Comparison of ENCODE assay signal across 32 cellular contexts in genomic region chr1:170917373-170917772, GRCh38. TPM values are rescaled to one million over a fixed set of nuclear protein-coding genes. Genes with fewer than 3 reads are reported as not detected.
DNase-seq lines count a peak whose midpoint lies in the region; ATAC-seq, FAIRE-seq and TF ChIP-seq lines count a peak whose summit lies in the region.
"Had no signal": no experiment of that assay in that cellular context is flagged by ENCODE, and none has a peak within 500 bp of the region (broad histone marks: within the 10 kb centered on the region; RNA-seq: fewer than 3 reads in every experiment).

No MANE protein-coding gene starts in this region.

- H2BK120ac ChIP-seq in H9 (ENCODE audit: low read depth, low read length, poor library complexity, severe bottlenecking) (no peak overlapping the region), mesenchymal stem cell (ENCODE audit: low read depth, low read length) (no peak overlapping the region)

- dilution Hi-C loops in mammary epithelial cell (cut with HindIII; ENCODE audit: low sequenced_read_pairs) = no loop called here

- H3K4me3 Mint-ChIP-seq in H9 = no peak overlapping the region
- no peak overlapping the region for H3K4me3 Mint-ChIP-seq in activated CD4-positive, alpha-beta T cell treated with anti-CD3 and anti-CD28 coated beads, Interleukin-2, amount 10 ng/mL, durations not matched to agents 24 days and 14 days
- H3K4me3 Mint-ChIP-seq: CD14-positive monocyte; CD4-positive, alpha-beta memory T cell; CD4-positive, CD25-positive, alpha-beta regulatory T cell; CD8-positive, alpha-beta memory T cell had no signal

- H3K14ac ChIP-seq in H9 (ENCODE audit: insufficient read depth, low read length) = no peak overlapping the region
- H3K14ac ChIP-seq in mesenchymal stem cell (ENCODE audit: low read length in 2 of 2) = no peak overlapping the region

- H3K18ac ChIP-seq in H9 (ENCODE audit: insufficient read length, low read depth, low read length) (no peak overlapping the region), mesenchymal stem cell (ENCODE audit: low read depth in 1 of 2, low read length in 2 of 2) (no peak overlapping the region)

- H3K79me1 ChIP-seq in H9 (ENCODE audit: insufficient read depth, low read depth, low read length, poor library complexity, severe bottlenecking) (no peaks in the 10 kb centered on the region), mesenchymal stem cell (replicated peaks; ENCODE audit: low read length, poor library complexity, severe bottlenecking) (no peaks in the 10 kb centered on the region)

- 28% methylated on average over 3 of the region's 3 CpGs for WGBS in mammary epithelial cell (ENCODE audit: low coverage, missing lambda C conversion rate)
- no CpG with 5 or more reads among the region's 3 CpGs for WGBS in H9 (ENCODE audit: extremely low coverage, insufficient read length, low lambda C conversion rate)
- WGBS in K562 (ENCODE audit: insufficient coverage, low coverage, missing lambda C conversion rate) = 0% methylated on average over 3 of the region's 3 CpGs
- 73% methylated on average over 3 of the region's 3 CpGs for WGBS in mesenchymal stem cell

- no peaks in the 10 kb centered on the region for H3K9me1 ChIP-seq in K562 (ENCODE audit: control insufficient read depth, insufficient read depth, low read length)

- no peak overlapping the region for H2BK20ac ChIP-seq in H9 (ENCODE audit: low read depth, low read length, poor library complexity, severe bottlenecking)

- no peak for FAIRE-seq in K562 (lab: Jason Lieb, UNC)
- FAIRE-seq: GM12878, GM12892, GM18507, GM19239 had no signal

- H4K5ac ChIP-seq in H9 (ENCODE audit: insufficient read length, low read depth, low read length) = peak overlapping the region; percentile 63

- H2AK5ac ChIP-seq in H9 (ENCODE audit: insufficient read length, low read length) (no peak overlapping the region), mesenchymal stem cell (ENCODE audit: low read length, severe bottlenecking) (no peak overlapping the region)

- H3K4me1 Mint-ChIP-seq in H9 = no peaks in the 10 kb centered on the region
- no peaks in the 10 kb centered on the region for H3K4me1 Mint-ChIP-seq in activated CD4-positive, alpha-beta T cell treated with anti-CD3 and anti-CD28 coated beads, Interleukin-2, amount 10 ng/mL, durations not matched to agents 24 days and 14 days
- H3K4me1 Mint-ChIP-seq: CD14-positive monocyte; CD4-positive, alpha-beta memory T cell; CD4-positive, CD25-positive, alpha-beta regulatory T cell; CD8-positive, alpha-beta memory T cell had no signal

- H3K9me3 Mint-ChIP-seq in H9 = peaks cover 20 to 27% of the 10 kb centered on the region in 2 experiments
- peaks cover 10% of the 10 kb centered on the region for H3K9me3 Mint-ChIP-seq in activated CD4-positive, alpha-beta T cell treated with anti-CD3 and anti-CD28 coated beads, Interleukin-2, amount 10 ng/mL, durations not matched to agents 24 days and 14 days

- TF ChIP-seq CTCF in mammary epithelial cell (conservative IDR thresholded peaks at IDR 0.05 in 1 of 2, IDR thresholded peaks at IDR 0.05 in 1 of 2; ENCODE audit: extremely low read depth in 1 of 2, insufficient read depth in 1 of 2, low read depth in 1 of 2, low read length in 2 of 2) (no peak), breast epithelium (IDR thresholded peaks at IDR 0.05) (no peak), H9 (conservative IDR thresholded peaks at IDR 0.05) (no peak), K562 (IDR thresholded peaks at IDR 0.05 in 2 of 3, conservative IDR thresholded peaks at IDR 0.05 in 1 of 3; ENCODE audit: insufficient read depth in 2 of 3, low read depth in 1 of 3, low read length in 3 of 3) (no peak), GM20000 (IDR thresholded peaks at IDR 0.05; ENCODE audit: extremely low read depth, missing control alignments) (no peak)

- H3K9me3 ChIP-seq in mammary epithelial cell (replicated peaks; ENCODE audit: insufficient read depth, low read length) = no peaks in the 10 kb centered on the region
- H3K9me3 ChIP-seq in breast epithelium = peaks cover 6 to 23% of the 10 kb centered on the region in 2 donors
- no peaks in the 10 kb centered on the region for H3K9me3 ChIP-seq in H9 (ENCODE audit: control insufficient read depth, low read depth, low read length)
- H3K9me3 ChIP-seq in K562 (replicated peaks; ENCODE audit: control insufficient read depth, insufficient read depth, low read depth, low read length) = peaks cover 6% of the 10 kb centered on the region; the same call in 1 of the 2 replicates
- peaks cover 33% of the 10 kb centered on the region for H3K9me3 ChIP-seq in mesenchymal stem cell (ENCODE audit: control insufficient read depth, low read length)
- H3K9me3 ChIP-seq: BE2C had no signal

- no peaks in the 10 kb centered on the region for H3K36me3 ChIP-seq in mammary epithelial cell (ENCODE audit: insufficient read depth, low read length)
- H3K36me3 ChIP-seq in breast epithelium = no peaks in the 10 kb centered on the region
- no peaks in the 10 kb centered on the region for H3K36me3 ChIP-seq in K562 (ENCODE audit: control insufficient read depth, insufficient read depth, low read length)
- no peaks in the 10 kb centered on the region for H3K36me3 ChIP-seq in mesenchymal stem cell (ENCODE audit: control insufficient read depth in 1 of 2, insufficient read depth in 2 of 2, low read depth in 1 of 2, low read length in 2 of 2)
- H3K36me3 ChIP-seq: BE2C, BLaER1 had no signal

- in situ Hi-C loops in mammary epithelial cell (cut with MboI; ENCODE audit: low sequenced_read_pairs in 2 of 2) (no loop called here), K562 (cut with MboI) (no loop called here)

- peaks cover 4 to 14% (median 6%) of the 10 kb centered on the region in 3 experiments; a peak in 6 of 7 replicates for H3K36me3 Mint-ChIP-seq in H9 (ENCODE audit: insufficient read depth in 1 of 3, low read depth in 3 of 3)
- H3K36me3 Mint-ChIP-seq in activated CD4-positive, alpha-beta T cell treated with anti-CD3 and anti-CD28 coated beads, Interleukin-2, amount 10 ng/mL, durations not matched to agents 24 days and 14 days (ENCODE audit: low read depth) = no peaks in the 10 kb centered on the region
- H3K36me3 Mint-ChIP-seq: CD14-positive monocyte; CD4-positive, alpha-beta memory T cell; CD4-positive, CD25-positive, alpha-beta regulatory T cell had no signal

- H3K56ac ChIP-seq in H9 (ENCODE audit: insufficient read length, low read depth, low read length) = no peak overlapping the region

- H3K79me2 ChIP-seq in mammary epithelial cell (ENCODE audit: insufficient read depth, low read length) = no peaks in the 10 kb centered on the region
- no peaks in the 10 kb centered on the region for H3K79me2 ChIP-seq in H9 (ENCODE audit: insufficient read depth, low read length)
- H3K79me2 ChIP-seq in K562 (ENCODE audit: control insufficient read depth, insufficient read depth, low read length) = no peaks in the 10 kb centered on the region

- H3K27me3 Mint-ChIP-seq in H9 (ENCODE audit: low read depth) = no peaks in the 10 kb centered on the region; the same call in 1 of the 2 replicates
- no peaks in the 10 kb centered on the region for H3K27me3 Mint-ChIP-seq in activated CD4-positive, alpha-beta T cell treated with anti-CD3 and anti-CD28 coated beads, Interleukin-2, amount 10 ng/mL, durations not matched to agents 24 days and 14 days

- H2BK12ac ChIP-seq in H9 (ENCODE audit: insufficient read length, low read depth, low read length) (no peak overlapping the region), mesenchymal stem cell (ENCODE audit: low read length in 2 of 2) (no peak overlapping the region)

- no peak overlapping the region for H3T11ph ChIP-seq in H9 (ENCODE audit: low read length)

- DNase-seq in mammary epithelial cell (no peak), breast epithelium (ENCODE audit: low spot score in 2 of 2) (no peak), H9 (no peak), K562 (ENCODE audit: extremely low read depth in 1 of 4, low spot score in 3 of 4) (no peak), mesenchymal stem cell (no peak), GM20000 (ENCODE audit: low spot score) (no peak)
- DNase-seq in activated CD4-positive, alpha-beta T cell treated with anti-CD3 and anti-CD28 coated beads, Interleukin-2, amount 10 ng/mL, durations not matched to agents 24 days and 14 days = no peak
- DNase-seq: 8988T; ACHN; BE2C; C1 segment of cervical spinal cord; CD4-positive, alpha-beta memory T cell; CD4-positive, CD25-positive, alpha-beta regulatory T cell; CD8-positive, alpha-beta memory T cell; COR-L47; DMS 273 treated with DMSO at 0.1 percent for 48 hours; DMS153; DMS53; DMS79; DND-41; EL; GDM1 had no signal

- H3K4ac ChIP-seq in H9 (ENCODE audit: low read depth, low read length) = no peak overlapping the region
- no peak overlapping the region for H3K4ac ChIP-seq in mesenchymal stem cell (ENCODE audit: low read depth in 1 of 2, low read length in 2 of 2)

- peak overlapping the region; percentile 33 for H2AFZ ChIP-seq in mammary epithelial cell (ENCODE audit: low read depth, low read length)
- H2AFZ ChIP-seq in H9 (ENCODE audit: low read length) = no peak overlapping the region
- H2AFZ ChIP-seq in K562 (ENCODE audit: low read depth, low read length) = no peak overlapping the region
- no peak overlapping the region for H2AFZ ChIP-seq in mesenchymal stem cell (ENCODE audit: low read depth, low read length)

- H3K4me3 ChIP-seq in mammary epithelial cell (replicated peaks in 1 of 3; ENCODE audit: insufficient read depth in 1 of 3, low read depth in 2 of 3, low read length in 3 of 3) (no peak overlapping the region), breast epithelium (no peak overlapping the region), K562 (no peak overlapping the region), mesenchymal stem cell (ENCODE audit: insufficient read depth in 1 of 2, low read depth in 1 of 2, low read length in 2 of 2) (no peak overlapping the region)
- H3K4me3 ChIP-seq: BLaER1, GM12878 had no signal

- H3K4me2 ChIP-seq in mammary epithelial cell (ENCODE audit: insufficient read depth, low read depth, low read length) (no peak overlapping the region), H9 (ENCODE audit: insufficient read depth, insufficient read length, low read length) (no peak overlapping the region), K562 (ENCODE audit: insufficient read depth, low read length) (no peak overlapping the region), mesenchymal stem cell (ENCODE audit: low read length, poor library complexity, severe bottlenecking) (no peak overlapping the region)
- H3K4me2 ChIP-seq: BLaER1 had no signal

- H3K23ac ChIP-seq in H9 (ENCODE audit: insufficient read length, low read depth, low read length) = no peak overlapping the region
- no peak overlapping the region for H3K23ac ChIP-seq in mesenchymal stem cell (ENCODE audit: low read length in 2 of 2)

- no peak for TF ChIP-seq EP300 in K562 (IDR thresholded peaks at IDR 0.05; ENCODE audit: low read length)

- H3K23me2 ChIP-seq in H9 (ENCODE audit: insufficient read length, low read depth, low read length, poor library complexity, severe bottlenecking) = no peaks in the 10 kb centered on the region

- H2BK15ac ChIP-seq in H9 (ENCODE audit: low read depth, low read length) = no peak overlapping the region
- no peak overlapping the region for H2BK15ac ChIP-seq in mesenchymal stem cell (ENCODE audit: low read depth, poor library complexity, severe bottlenecking)

- no peak overlapping the region for H4K8ac ChIP-seq in H9 (replicated peaks; ENCODE audit: insufficient read length, low read depth, low read length)
- H4K8ac ChIP-seq in mesenchymal stem cell (ENCODE audit: low read length) = no peak overlapping the region

- POLR2A ChIA-PET in K562 (lab: Yijun Ruan, JAX) = no interaction called here

- H2BK5ac ChIP-seq in H9 (ENCODE audit: insufficient read length, low read length) (no peak overlapping the region), mesenchymal stem cell (ENCODE audit: low read depth, low read length, poor library complexity, severe bottlenecking) (no peak overlapping the region)

- no peak overlapping the region for H3K27ac Mint-ChIP-seq in H9
- H3K27ac Mint-ChIP-seq in activated CD4-positive, alpha-beta T cell treated with anti-CD3 and anti-CD28 coated beads, Interleukin-2, amount 10 ng/mL, durations not matched to agents 24 days and 14 days = no peak overlapping the region
- H3K27ac Mint-ChIP-seq: CD14-positive monocyte; CD4-positive, alpha-beta memory T cell; CD4-positive, CD25-positive, alpha-beta regulatory T cell; CD8-positive, alpha-beta memory T cell had no signal

- intact Hi-C loops in mammary epithelial cell (cut with micrococcal nuclease) = no loop called here
- intact Hi-C loops in breast epithelium (cut with DNase I; ENCODE audit: low total_unique reads) = no loop called here
- intact Hi-C loops in K562 (cut with micrococcal nuclease) = no loop called here
- intact Hi-C loops in activated CD4-positive, alpha-beta T cell treated with anti-CD3 and anti-CD28 coated beads, Interleukin-2, amount 10 ng/mL, durations not matched to agents 24 days and 14 days (cut with micrococcal nuclease) = no loop called here

- no peak overlapping the region for H3K27ac ChIP-seq in mammary epithelial cell (ENCODE audit: insufficient read depth, low read depth, low read length)
- H3K27ac ChIP-seq in breast epithelium = peak overlapping the region in 1 of 2 donors; percentile 11
- no peak overlapping the region for H3K27ac ChIP-seq in H9 (ENCODE audit: insufficient read length, low read depth, low read length)
- H3K27ac ChIP-seq in K562 (ENCODE audit: extremely low read depth, low read depth, low read length) = no peak overlapping the region
- H3K27ac ChIP-seq in mesenchymal stem cell (ENCODE audit: low read length, poor library complexity, severe bottlenecking) = no peak overlapping the region
- H3K27ac ChIP-seq: BLaER1 had no signal

- CTCF ChIA-PET in mammary epithelial cell (lab: Charles Lee; ENCODE audit: low non-redundant PET) = no interaction called here
- CTCF ChIA-PET in K562 (lab: Yijun Ruan, JAX; ENCODE audit: low intra/inter-chr PET ratio) = no interaction called here

- H3K4me1 ChIP-seq in mammary epithelial cell (ENCODE audit: insufficient read depth, low read length) (no peaks in the 10 kb centered on the region), breast epithelium (no peaks in the 10 kb centered on the region), H9 (ENCODE audit: insufficient read depth, low read length) (no peaks in the 10 kb centered on the region), K562 (replicated peaks in 1 of 2; ENCODE audit: control insufficient read depth in 2 of 2, insufficient read depth in 2 of 2, low read length in 2 of 2) (no peaks in the 10 kb centered on the region), mesenchymal stem cell (ENCODE audit: control insufficient read depth, insufficient read depth, low read depth, low read length) (no peaks in the 10 kb centered on the region)
- H3K4me1 ChIP-seq: BE2C, BLaER1 had no signal

- no peak for TF ChIP-seq RAD21 in K562 (CRISPR knock-in tag; conservative IDR thresholded peaks at IDR 0.05 in 1 of 2, IDR thresholded peaks at IDR 0.05 in 1 of 2)

- ATAC-seq in K562 (no peak), GM21825 (IDR thresholded peaks at IDR 0.05; ENCODE audit: unreplicated experiment) (no peak)
- ATAC-seq: GM12878 had no signal

- BruUV-seq in mammary epithelial cell (replicated peaks; lab: Mats Ljungman, UMichigan) = no TSS peak
- BruUV-seq in K562 (replicated peaks; lab: Mats Ljungman, UMichigan) = no TSS peak

- no peak for TF ChIP-seq POLR2A in breast epithelium (IDR thresholded peaks at IDR 0.05)
- no peak for TF ChIP-seq POLR2A in K562 (conservative IDR thresholded peaks at IDR 0.05)

- H4K20me1 ChIP-seq in mammary epithelial cell (ENCODE audit: insufficient read depth, low read length) (no peaks in the 10 kb centered on the region), H9 (ENCODE audit: control insufficient read depth, insufficient read depth, insufficient read length) (no peaks in the 10 kb centered on the region), K562 (replicated peaks; ENCODE audit: control insufficient read depth, insufficient read depth, low read length) (no peaks in the 10 kb centered on the region)
- H4K20me1 ChIP-seq: BLaER1 had no signal

- H3K27me3 ChIP-seq in mammary epithelial cell (ENCODE audit: insufficient read depth, low read length) (no peaks in the 10 kb centered on the region), breast epithelium (no peaks in the 10 kb centered on the region), H9 (ENCODE audit: insufficient read depth, low read length) (no peaks in the 10 kb centered on the region), K562 (ENCODE audit: control insufficient read depth in 2 of 2, insufficient read depth in 2 of 2, low read length in 2 of 2) (no peaks in the 10 kb centered on the region; a peak in 1 of 5 replicates), mesenchymal stem cell (ENCODE audit: control insufficient read depth in 1 of 2, insufficient read depth in 1 of 2, low read length in 2 of 2) (no peaks in the 10 kb centered on the region)
- H3K27me3 ChIP-seq: BE2C, BLaER1 had no signal

- no peak overlapping the region for H3K9ac ChIP-seq in mammary epithelial cell (ENCODE audit: insufficient read depth, low read length)
- H3K9ac ChIP-seq in H9 (ENCODE audit: extremely low read depth, insufficient read length, low read length) = no peak overlapping the region
- H3K9ac ChIP-seq in K562 (ENCODE audit: insufficient read depth in 1 of 2, low read depth in 2 of 2, low read length in 2 of 2) = no peak overlapping the region
- peak overlapping the region; percentile 13 for H3K9ac ChIP-seq in mesenchymal stem cell (ENCODE audit: low read length)
- H3K9ac ChIP-seq: BLaER1 had no signal

- H4K91ac ChIP-seq in H9 (ENCODE audit: insufficient read length, low read depth, low read length) (no peak overlapping the region), mesenchymal stem cell (ENCODE audit: low read length) (no peak overlapping the region)

RNA-seq across cellular contexts. Expression of gene MROH9, which starts 18.0 kb away (rescaled TPM):
- total RNA-seq in mammary epithelial cell (not detected), breast epithelium (not detected), H9 (2021) (not detected in 2 replicates), K562 (2014; rRNA removed) (not detected in 2 replicates), K562 (2014; rRNA removed; fragmentation: Illumina TruSeq; extraction: Trizol) (not detected in 2 replicates), K562 (2015; rRNA removed; fragmentation: Illumina TruSeq; extraction: Trizol) (not detected in 2 replicates), K562 (2021) (not detected in 2 replicates)
- polyA plus RNA-seq in mammary epithelial cell (not detected), K562 (2011; rRNA removed) (not detected in 2 replicates), K562 (2014; fragmentation: Illumina TruSeq; extraction: Trizol) (not detected in 2 replicates), K562 (2014; fragmentation: Nextera tagmentation; extraction: Ambion mirVana) (not detected), K562 (2014; rRNA removed) (not detected in 2 replicates)
- not detected for polyA minus RNA-seq in mammary epithelial cell
- not detected in 2 replicates for total RNA-seq in K562 (2011; cell fraction: chromatin; rRNA removed; ENCODE audit: low replicate concordance)
- total RNA-seq in K562 (2011; cell fraction: nucleolus; rRNA removed) = not detected in 2 replicates
- not detected in 2 replicates for total RNA-seq in K562 (2011; cell fraction: nucleoplasm; rRNA removed)
- not detected in 2 replicates for polyA plus RNA-seq in K562 (2011; cell fraction: cytosol; rRNA removed)
- not detected in 2 replicates for polyA plus RNA-seq in K562 (2011; cell fraction: nucleus; rRNA removed)
- not detected in 2 replicates for polyA plus RNA-seq in K562 (2012)
- polyA minus RNA-seq in K562 (2011; rRNA and poly(A)+ RNA removed) = not detected in 2 replicates
- polyA minus RNA-seq in K562 (2011; cell fraction: cytosol; rRNA and poly(A)+ RNA removed) = not detected in 2 replicates
- not detected in 2 replicates for polyA minus RNA-seq in K562 (2011; cell fraction: nucleus; rRNA and poly(A)+ RNA removed)
- not detected for polyA plus RNA-seq in mesenchymal stem cell (2013, experiment 1 of 2)
- not detected for polyA plus RNA-seq in mesenchymal stem cell (2013, experiment 2 of 2)
- not detected in 2 replicates for total RNA-seq in activated CD4-positive, alpha-beta T cell treated with anti-CD3 and anti-CD28 coated beads, Interleukin-2, amount 10 ng/mL, durations not matched to agents 24 days and 14 days
- total RNA-seq: A673; CD4-positive, alpha-beta memory T cell; CD4-positive, CD25-positive, alpha-beta regulatory T cell; CD8-positive, alpha-beta memory T cell; G401; GM12878 had no signal
- polyA plus RNA-seq: AG04450; CD14-positive monocyte; CD4-positive, alpha-beta memory T cell; CD4-positive, CD25-positive, alpha-beta regulatory T cell; CD8-positive, alpha-beta memory T cell; GM12878 had no signal
